8 cellular contexts compared by ENCODE assay signal in the genomic region with DNA sequence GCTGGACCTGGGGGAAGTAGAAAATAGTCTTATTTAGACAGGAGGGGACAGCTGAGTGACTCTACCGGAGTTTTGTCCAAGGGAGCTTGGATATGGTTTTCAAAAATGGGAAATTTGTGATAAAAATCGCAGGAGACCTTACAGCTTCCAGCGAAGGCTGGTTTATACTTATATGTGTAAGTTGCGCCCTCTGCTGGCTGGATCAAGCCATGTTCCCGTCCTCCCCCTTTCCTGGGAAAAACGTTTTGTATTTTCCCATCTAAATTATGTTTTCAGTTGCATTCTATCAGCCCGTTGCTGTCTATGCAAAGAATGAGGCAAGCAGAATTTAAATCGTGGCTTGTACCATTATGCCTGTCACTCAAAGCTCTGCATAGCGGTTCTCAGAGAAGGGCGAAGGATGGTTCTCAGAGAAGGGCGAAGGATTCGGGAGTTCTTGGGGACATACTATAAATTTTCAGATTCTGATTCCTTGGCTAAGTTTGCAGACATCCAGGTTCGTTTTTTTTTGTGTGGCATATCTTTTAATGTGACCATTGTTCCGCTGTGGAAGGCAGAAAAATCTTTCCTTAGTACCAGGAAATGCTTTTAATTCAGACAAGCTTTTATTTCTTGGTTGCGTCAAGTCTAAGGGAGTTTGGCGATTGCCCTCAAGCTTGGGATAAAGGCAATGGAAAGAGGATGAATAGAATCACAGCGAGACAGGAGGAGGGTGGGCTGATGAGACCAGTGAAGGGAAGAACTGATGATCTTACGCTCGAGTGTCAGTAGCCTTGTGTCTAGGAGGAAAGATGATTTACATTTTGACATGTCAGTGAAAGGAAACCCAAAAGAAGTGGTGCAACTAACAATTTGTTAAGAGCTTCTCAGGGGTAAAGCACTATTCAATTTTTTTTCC.
A peak's percentile ranks its signal among the peaks of the same experiment; 100 is the strongest.
DNase-seq lines count a peak whose midpoint lies in the region; ATAC-seq and TF ChIP-seq lines count a peak whose summit lies in the region.

No MANE protein-coding gene starts in this region.

- no peaks in the 10 kb centered on the region for H3K4me1 ChIP-seq in MM.1S (ENCODE audit: low read length)

- H4K20me1 ChIP-seq in MM.1S (ENCODE audit: insufficient read depth, low read length), result no peaks in the 10 kb centered on the region

- no peak overlapping the region for H3K27ac ChIP-seq in MM.1S (ENCODE audit: low read length)

- no peak overlapping the region for H3K9ac ChIP-seq in MM.1S (ENCODE audit: low read length)

- H3K36me3 ChIP-seq in MM.1S (replicated peaks; ENCODE audit: insufficient read depth, low read length), result no peaks in the 10 kb centered on the region

- H3K9me2 ChIP-seq in MM.1S (replicated peaks; ENCODE audit: insufficient read depth, low read length), result no peaks in the 10 kb centered on the region

- no peaks in the 10 kb centered on the region for H3K79me2 ChIP-seq in MM.1S (ENCODE audit: low read length)

- no peak overlapping the region for H3K4me2 ChIP-seq in MM.1S (ENCODE audit: low read depth, low read length)

- H2AFZ ChIP-seq in MM.1S (ENCODE audit: low read length), result no peak overlapping the region

- DNase-seq in DMS 273 (lab: John Stamatoyannopoulos, UW; ENCODE audit: unreplicated experiment) (peak; percentile 85), DMS 273 treated with DMSO at 0.1 percent for 48 hours (lab: John Stamatoyannopoulos, UW) (no peak), MM.1S (peak; percentile 13), T-helper 9 cell (peak; percentile 26), cerebellar cortex (ENCODE audit: low spot score) (peak; percentile 64), left kidney (ENCODE audit: low read depth, low spot score) (peak; percentile 56)
- peak; percentile 23 to 42 for DNase-seq in stimulated activated CD4-positive, alpha-beta T cell treated with anti-CD3 and anti-CD28 coated beads, Interleukin-2, amount 100 ng/mL, for 48 hours

- no peaks in the 10 kb centered on the region for H3F3A ChIP-seq in MM.1S (ENCODE audit: insufficient read depth, low read length)

- H3K9me3 ChIP-seq in MM.1S (replicated peaks; ENCODE audit: insufficient read depth, low read length), result no peaks in the 10 kb centered on the region

- H3K27me3 ChIP-seq in MM.1S (replicated peaks; ENCODE audit: insufficient read depth, low read length), result no peaks in the 10 kb centered on the region

- no peak overlapping the region for H3K4me3 ChIP-seq in MM.1S (ENCODE audit: low read length)

- peak; percentile 63 for TF ChIP-seq CTCF in MM.1S (IDR thresholded peaks at IDR 0.05; ENCODE audit: low read length)

- no peak for ATAC-seq in GM19324 (IDR thresholded peaks at IDR 0.05; ENCODE audit: low FRiP score, unreplicated experiment)
